Comparison of ENCODE assay signal across 18 cellular contexts in the genomic region with DNA sequence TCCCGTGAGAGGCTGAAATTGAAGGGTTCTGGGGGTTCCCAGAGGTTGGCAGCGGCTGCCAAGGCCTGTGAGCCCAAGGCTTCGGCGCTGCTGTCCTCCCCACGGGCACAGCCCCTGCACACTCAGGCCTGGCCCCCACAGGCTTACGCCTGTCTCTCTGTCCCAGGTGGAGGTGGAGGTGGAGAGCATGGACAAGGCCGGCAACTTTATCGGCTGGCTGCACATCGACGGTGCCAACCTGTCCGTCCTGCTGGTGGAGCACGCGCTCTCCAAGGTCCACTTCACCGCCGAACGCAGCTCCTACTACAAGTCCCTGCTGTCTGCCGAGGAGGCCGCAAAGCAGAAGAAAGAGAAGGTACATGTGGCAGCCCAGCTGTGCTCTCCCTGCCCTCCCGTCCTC. TPM values are rescaled to one million over a fixed set of nuclear protein-coding genes. Genes with fewer than 3 reads are reported as not detected.
DNase-seq lines count a peak whose midpoint lies in the region; ATAC-seq, FAIRE-seq and TF ChIP-seq lines count a peak whose summit lies in the region.
"Had no signal": no experiment of that assay in that cellular context is flagged by ENCODE, and none has a peak within 500 bp of the region (broad histone marks: within the 10 kb centered on the region; RNA-seq: fewer than 3 reads in every experiment).

No MANE protein-coding gene starts in this region.

- no peaks in the 10 kb centered on the region for H3K9me3 ChIP-seq in H1 (ENCODE audit: insufficient read depth in 2 of 2, low read depth in 1 of 2, low read length in 1 of 2)
- H3K9me3 ChIP-seq in neuronal stem cell (replicated peaks in 1 of 2; ENCODE audit: control insufficient read depth in 2 of 2, insufficient read depth in 1 of 2, low read depth in 1 of 2, low read length in 2 of 2): no peaks in the 10 kb centered on the region
- no peaks in the 10 kb centered on the region for H3K9me3 ChIP-seq in adrenal gland (replicated peaks in 1 of 3)
- no peaks in the 10 kb centered on the region for H3K9me3 ChIP-seq in BE2C

- H3K23ac ChIP-seq in H1 (ENCODE audit: insufficient read length) (no peak overlapping the region), neuronal stem cell (ENCODE audit: low read depth, low read length, poor library complexity) (no peak overlapping the region)

- H3K27me3 ChIP-seq in H1 (replicated peaks in 1 of 4; ENCODE audit: control insufficient read depth in 3 of 4, extremely low read depth in 1 of 4, insufficient read depth in 3 of 4, low read length in 3 of 4): no peaks in the 10 kb centered on the region
- no peaks in the 10 kb centered on the region for H3K27me3 ChIP-seq in neuronal stem cell (ENCODE audit: control insufficient read depth in 3 of 3, insufficient read depth in 3 of 3, low read depth in 1 of 3, low read length in 3 of 3)
- no peaks in the 10 kb centered on the region for H3K27me3 ChIP-seq in adrenal gland
- H3K27me3 ChIP-seq in BE2C: no peaks in the 10 kb centered on the region

- H3K4me3 ChIP-seq in H1 (ENCODE audit: extremely low read depth in 1 of 4, insufficient read depth in 2 of 4, low read depth in 3 of 4, low read length in 4 of 4) (no peak overlapping the region), neuronal stem cell (ENCODE audit: low read length in 2 of 2) (no peak overlapping the region), adrenal gland (no peak overlapping the region), BE2C (ENCODE audit: low read depth, low read length) (no peak overlapping the region)

- no peaks in the 10 kb centered on the region for H3K9me3 Mint-ChIP-seq in activated naive CD4-positive, alpha-beta T cell treated with anti-CD3 and anti-CD28 coated beads, Interleukin-2, amount 50 U/mL, for 72 hours
- H3K9me3 Mint-ChIP-seq: CD14-positive monocyte; CD8-positive, alpha-beta T cell; HFFc6 had no signal

- intact Hi-C loops in adrenal gland (cut with DNase I): no loop called here

- no peak for TF ChIP-seq RAD21 in H1 (IDR thresholded peaks at IDR 0.05 in 1 of 2, conservative IDR thresholded peaks at IDR 0.05 in 1 of 2; ENCODE audit: low read depth in 2 of 2, low read length in 2 of 2)

- H2AFZ ChIP-seq in H1 (ENCODE audit: low read length) (no peak overlapping the region), neuronal stem cell (ENCODE audit: low read length) (no peak overlapping the region)

- H3K36me3 ChIP-seq in H1 (ENCODE audit: control insufficient read depth in 2 of 4, insufficient read depth in 4 of 4, low read length in 3 of 4): peaks cover 0 to 4% (median 3%) of the 10 kb centered on the region in 4 experiments; a peak in 2 of 8 replicates
- peaks cover 3 to 34% of the 10 kb centered on the region in 2 donors for H3K36me3 ChIP-seq in neuronal stem cell (replicated peaks in 1 of 2; ENCODE audit: control insufficient read depth in 2 of 2, insufficient read depth in 2 of 2, low read length in 2 of 2)
- peaks cover 0 to 6% of the 10 kb centered on the region in 2 donors for H3K36me3 ChIP-seq in adrenal gland (replicated peaks in 1 of 2)
- H3K36me3 ChIP-seq in BE2C: no peaks in the 10 kb centered on the region; the same call in 1 of the 2 replicates

- H4K5ac ChIP-seq in H1 (ENCODE audit: insufficient read length, low read depth, low read length): no peak overlapping the region

- POLR2A ChIA-PET in H1 (lab: Charles Lee; ENCODE audit: partially characterized antibody): interaction anchor here (1.4 kb wide), 1 partner anchor 18 kb away, joined by 3 read pairs; no protein-coding TSS in a partner anchor

- H3K56ac ChIP-seq in H1 (replicated peaks; ENCODE audit: insufficient read length, low read depth, low read length): no peak overlapping the region

- TF ChIP-seq POLR2A in H1 (IDR thresholded peaks at IDR 0.05; ENCODE audit: control extremely low read depth in 1 of 2, low read depth in 2 of 2, low read length in 2 of 2) (no peak), adrenal gland (IDR thresholded peaks at IDR 0.05) (no peak)

- H2BK12ac ChIP-seq in H1 (ENCODE audit: low read depth, low read length) (no peak overlapping the region), neuronal stem cell (ENCODE audit: low read length) (no peak overlapping the region)

- H4K20me1 ChIP-seq in H1 (replicated peaks in 1 of 2; ENCODE audit: control insufficient read depth in 1 of 2, insufficient read depth in 2 of 2, low read length in 2 of 2): peaks cover 4 to 9% of the 10 kb centered on the region in 2 experiments

- H3K9ac ChIP-seq in H1 (replicated peaks in 1 of 4; ENCODE audit: extremely low read depth in 1 of 4, low read depth in 3 of 4, low read length in 3 of 4): no peak overlapping the region
- H3K9ac ChIP-seq in neuronal stem cell (ENCODE audit: low read depth, low read length, poor library complexity): peak overlapping the region; percentile 50

- peak overlapping the region; percentile 22 to 36 for H3K27ac Mint-ChIP-seq in activated naive CD4-positive, alpha-beta T cell treated with anti-CD3 and anti-CD28 coated beads, Interleukin-2, amount 50 U/mL, for 72 hours
- H3K27ac Mint-ChIP-seq: CD8-positive, alpha-beta T cell; HFFc6 had no signal

- H3K18ac ChIP-seq in H1 (ENCODE audit: extremely low read depth, low read length) (no peak overlapping the region), neuronal stem cell (ENCODE audit: low read length) (peak overlapping the region; percentile 23)

- H3K4me1 ChIP-seq in H1 (replicated peaks in 1 of 4; ENCODE audit: control insufficient read depth in 3 of 4, insufficient read depth in 4 of 4, low read length in 3 of 4): peaks cover 0 to 8% (median 2%) of the 10 kb centered on the region in 4 experiments; a peak in 3 of 7 replicates
- peaks cover 0 to 19% of the 10 kb centered on the region in 2 donors for H3K4me1 ChIP-seq in neuronal stem cell (ENCODE audit: control insufficient read depth in 2 of 2, insufficient read depth in 1 of 2, low read depth in 1 of 2, low read length in 2 of 2)
- H3K4me1 ChIP-seq in adrenal gland (replicated peaks in 1 of 2): peaks cover 0 to 2% of the 10 kb centered on the region in 2 donors
- H3K4me1 ChIP-seq in BE2C: peaks cover 22% of the 10 kb centered on the region

- H3K4me2 ChIP-seq in H1 (ENCODE audit: insufficient read depth in 1 of 2, low read depth in 2 of 2, low read length in 2 of 2) (no peak overlapping the region), neuronal stem cell (ENCODE audit: insufficient read depth, low read length, poor library complexity, severe bottlenecking) (no peak overlapping the region)

- no peak overlapping the region for H2BK120ac ChIP-seq in H1 (replicated peaks; ENCODE audit: low read depth, low read length)
- H2BK120ac ChIP-seq in neuronal stem cell (ENCODE audit: low read depth, low read length): no peak overlapping the region

- no peak for TF ChIP-seq CTCF in H1 (IDR thresholded peaks at IDR 0.05; ENCODE audit: control extremely low read depth in 1 of 3, insufficient read depth in 1 of 3, low read depth in 1 of 3, low read length in 3 of 3)
- TF ChIP-seq CTCF in adrenal gland (IDR thresholded peaks at IDR 0.05): no peak
- TF ChIP-seq CTCF in BE2C (IDR thresholded peaks at IDR 0.05; ENCODE audit: low read depth, low read length): no peak

- H2BK20ac ChIP-seq in H1 (ENCODE audit: low read length): no peak overlapping the region

- no peak overlapping the region for H3K4ac ChIP-seq in H1 (replicated peaks; ENCODE audit: insufficient read length, low read depth, low read length)
- no peak overlapping the region for H3K4ac ChIP-seq in neuronal stem cell (ENCODE audit: low read length)

- H3K27ac ChIP-seq in H1 (ENCODE audit: low read depth, low read length) (no peak overlapping the region), neuronal stem cell (replicated peaks; ENCODE audit: low read length) (no peak overlapping the region), adrenal gland (no peak overlapping the region)

- no peaks in the 10 kb centered on the region for H3K23me2 ChIP-seq in H1 (ENCODE audit: low read depth, low read length)

- peaks cover 2% of the 10 kb centered on the region; the same call in 1 of the 2 replicates for H3K79me1 ChIP-seq in H1 (ENCODE audit: low read depth, low read length)
- no peaks in the 10 kb centered on the region for H3K79me1 ChIP-seq in neuronal stem cell (ENCODE audit: low read depth, low read length)

- no peaks in the 10 kb centered on the region for H3K36me3 Mint-ChIP-seq in activated naive CD4-positive, alpha-beta T cell treated with anti-CD3 and anti-CD28 coated beads, Interleukin-2, amount 50 U/mL, for 72 hours

- CTCF ChIA-PET in H1 (lab: Charles Lee; ENCODE audit: partially characterized antibody): interaction anchor here (0.8 to 16.6 kb wide), 9 partner anchors 8 to 144 kb away, joined by 3 to 135 read pairs (median 5); no protein-coding TSS in a partner anchor

- TF ChIP-seq EP300 in H1 (IDR thresholded peaks at IDR 0.05; ENCODE audit: borderline replicate concordance in 1 of 2, low read depth in 2 of 2, low read length in 2 of 2): no peak

- no peak overlapping the region for H3K14ac ChIP-seq in H1 (ENCODE audit: insufficient read length)
- H3K14ac ChIP-seq in neuronal stem cell (ENCODE audit: low read length): no peak overlapping the region

- 94% methylated on average over 17 of the region's 19 CpGs; no CpG with 5 or more reads in 1 of the 2 experiments for WGBS in H1 (ENCODE audit: extremely low coverage in 1 of 2, insufficient coverage in 1 of 2, insufficient read length in 1 of 2, insufficient replicate concordance in 2 of 2, low coverage in 1 of 2, low lambda C conversion rate in 2 of 2, missing lambda C conversion rate in 1 of 2), 2 experiments
- WGBS in neuronal stem cell (ENCODE audit: extremely low coverage in 2 of 2, insufficient read length in 2 of 2, insufficient replicate concordance in 1 of 2), 2 donors: no CpG with 5 or more reads among the region's 19 CpGs
- WGBS in adrenal gland, 4 donors: 88 to 93% (median 91%) methylated on average over 17 to 19 of the region's 19 CpGs

- H3K79me2 ChIP-seq in H1 (ENCODE audit: control insufficient read depth in 1 of 2, insufficient read depth in 2 of 2, low read length in 2 of 2): no peaks in the 10 kb centered on the region

- peak overlapping the region; percentile 24; the same call in 1 of the 2 replicates for H2BK5ac ChIP-seq in H1 (ENCODE audit: low read depth, low read length)
- no peak overlapping the region for H2BK5ac ChIP-seq in neuronal stem cell (ENCODE audit: low read length)

- H4K8ac ChIP-seq in H1 (ENCODE audit: extremely low read depth, insufficient read depth, low read length) (peak overlapping the region; percentile 1; the same call in 1 of the 2 replicates), neuronal stem cell (ENCODE audit: low read depth, low read length) (no peak overlapping the region)

- no peak overlapping the region for H4K91ac ChIP-seq in H1 (replicated peaks; ENCODE audit: insufficient read length, low read length)
- H4K91ac ChIP-seq in neuronal stem cell (ENCODE audit: low read depth, low read length, poor library complexity): no peak overlapping the region

- no peak for DNase-seq in activated naive CD4-positive, alpha-beta T cell treated with anti-CD3 and anti-CD28 coated beads, Interleukin-2, amount 50 U/mL, for 72 hours (ENCODE audit: low spot score in 2 of 2)
- DNase-seq in activated naive CD4-positive, alpha-beta T cell (lab: John Stamatoyannopoulos, UW): no peak
- no peak for DNase-seq in H1 (ENCODE audit: low read depth in 1 of 2, low spot score in 2 of 2)
- DNase-seq in neuronal stem cell (ENCODE audit: low spot score): no peak
- no peak for DNase-seq in frontal cortex (ENCODE audit: low spot score in 2 of 2)
- no peak for DNase-seq in adrenal gland
- no peak for DNase-seq in BE2C
- DNase-seq: 8988T; ACHN; CD8-positive, alpha-beta T cell; COR-L47; DMS53; GF-D8; HCEC 1CT; HFFc6 had no signal

- no peak for FAIRE-seq in H1 (lab: Jason Lieb, UNC)
- no peak for FAIRE-seq in frontal cortex (lab: Jason Lieb, UNC)
- FAIRE-seq: HTR-8/SVneo had no signal

- no peak overlapping the region for H2BK15ac ChIP-seq in H1 (ENCODE audit: low read length)
- H2BK15ac ChIP-seq in neuronal stem cell (ENCODE audit: low read length): no peak overlapping the region

- ATAC-seq in activated naive CD4-positive, alpha-beta T cell treated with anti-CD3 and anti-CD28 coated beads, Interleukin-2, amount 50 U/mL, for 72 hours: no peak
- ATAC-seq: CD8-positive, alpha-beta T cell had no signal

- H2AK5ac ChIP-seq in H1 (ENCODE audit: low read depth, low read length) (no peak overlapping the region), neuronal stem cell (ENCODE audit: low read depth, low read length) (no peak overlapping the region)

RNA-seq across cellular contexts. Expression of a gene that starts 43.1 kb away (rescaled TPM):
- under 1 TPM in 1 of 2 donors, not detected in 1; 0.51 TPM for total RNA-seq in activated naive CD4-positive, alpha-beta T cell treated with anti-CD3 and anti-CD28 coated beads, Interleukin-2, amount 50 U/mL, for 72 hours
- 13.4 and 15.1 TPM in 2 replicates for total RNA-seq in H1 (2021; fragmentation: NEBNext Ultra II Directional; extraction: Animal tissue kit (Norgen Biotek cat#: 25700))
- polyA plus RNA-seq in H1 (2011; rRNA removed) (15.4 and 16.4 TPM in 2 replicates), adrenal gland (10 to 100 TPM in 1 of 3 donors, 1 to 10 TPM in 2; 2.2 to 14.5 (median 3.7) TPM)
- 10.3 TPM for polyA plus RNA-seq in H1 (2011; cell fraction: cytosol; rRNA removed)
- 18.4 TPM for polyA plus RNA-seq in H1 (2011; cell fraction: nucleus; rRNA removed)
- 8.4 to 11.6 TPM (median 9.6 TPM) in 4 replicates for polyA plus RNA-seq in H1 (2012, experiment 1 of 2)
- 5.7 TPM for polyA plus RNA-seq in H1 (2012, experiment 2 of 2)
- polyA plus RNA-seq in H1 (2013, experiment 1 of 2): 6.2 TPM
- 5.9 TPM for polyA plus RNA-seq in H1 (2013, experiment 2 of 2)
- 25.0 and 27.3 TPM in 2 replicates for polyA minus RNA-seq in H1 (2011; rRNA and poly(A)+ RNA removed)
- 6.7 TPM for polyA minus RNA-seq in H1 (2011; cell fraction: cytosol; rRNA and poly(A)+ RNA removed)
- 13.3 TPM for polyA minus RNA-seq in H1 (2011; cell fraction: nucleus; rRNA and poly(A)+ RNA removed)
- 50.0 TPM for polyA plus RNA-seq in neuronal stem cell (2013, experiment 1 of 2)
- polyA plus RNA-seq in neuronal stem cell (2013, experiment 2 of 2): 47.3 TPM
- total RNA-seq in frontal cortex (13.9 TPM), adrenal gland (10 to 100 TPM in 5 of 8 donors, 1 to 10 TPM in 3; 3.6 to 23.7 (median 14.7) TPM)
- 3.3 TPM for polyA plus RNA-seq in BE2C (2012; ENCODE audit: insufficient read depth, insufficient read length, low read depth)
- total RNA-seq: H4 had no signal
